Comparison of ENCODE assay signal across 1 cellular context in genomic region chr17:82524540-82524939, GRCh38.
TF ChIP-seq lines count a peak whose summit lies in the region.

No MANE protein-coding gene starts in this region.

TF ChIP-seq in HEK293, 187 proteins besides CTCF, POLR2A, EP300 and RAD21 (continued from another document):
- TF ChIP-seq ZNF692 (tag by site-specific recombination; IDR thresholded peaks at IDR 0.05) (peak; percentile 71; the same call in 1 of the 2 replicates), ZNF2 (tag by site-specific recombination; IDR thresholded peaks at IDR 0.05) (no peak), ZBTB17 (tag by site-specific recombination; IDR thresholded peaks at IDR 0.05) (0 out of 2 replicates have a peak, but pooled peaks have one; percentile 23), ZNF664 (tag by site-specific recombination; IDR thresholded peaks at IDR 0.05) (no peak), SP7 (tag by site-specific recombination; IDR thresholded peaks at IDR 0.05) (0 out of 2 replicates have a peak, but pooled peaks have one; percentile 20), OVOL3 (tag by site-specific recombination; IDR thresholded peaks at IDR 0.05) (no peak), ZNF423 (tag by site-specific recombination; IDR thresholded peaks at IDR 0.05) (no peak), ZNF394 (tag by site-specific recombination; IDR thresholded peaks at IDR 0.05; ENCODE audit: borderline replicate concordance) (peak; percentile 17; the same call in 1 of the 2 replicates), HOXA7 (CRISPR knock-in tag; IDR thresholded peaks at IDR 0.05; ENCODE audit: borderline replicate concordance) (no peak), BCL6B (tag by site-specific recombination; IDR thresholded peaks at IDR 0.05) (no peak), ZNF792 (tag by site-specific recombination; IDR thresholded peaks at IDR 0.05) (no peak), ZNF513 (tag by site-specific recombination; IDR thresholded peaks at IDR 0.05) (no peak), YY1 (tag by site-specific recombination; IDR thresholded peaks at IDR 0.05) (no peak), ZFHX2 (tag by site-specific recombination; conservative IDR thresholded peaks at IDR 0.05) (peak; percentile 61), ZFP69B (tag by site-specific recombination; IDR thresholded peaks at IDR 0.05) (peak; percentile 91), ZNF624 (tag by site-specific recombination; IDR thresholded peaks at IDR 0.05) (no peak), ZNF701 (tag by site-specific recombination; IDR thresholded peaks at IDR 0.05) (no peak), ZNF449 (tag by site-specific recombination; IDR thresholded peaks at IDR 0.05) (no peak), ZBTB21 (tag by site-specific recombination; IDR thresholded peaks at IDR 0.05) (no peak), ZXDB (tag by site-specific recombination; IDR thresholded peaks at IDR 0.05) (no peak)
